ENCODE assay signal across 8 cellular contexts in genomic region chr9:77177894-77178794, GRCh38. TPM values are rescaled to one million over a fixed set of nuclear protein-coding genes. Genes with fewer than 3 reads are reported as not detected.
A peak's percentile ranks its signal among the peaks of the same experiment; 100 is the strongest.
DNase-seq lines count a peak whose midpoint lies in the region; ATAC-seq, FAIRE-seq and TF ChIP-seq lines count a peak whose summit lies in the region.

No MANE protein-coding gene starts in this region.

- peak overlapping the region; percentile 60 for H3K27ac ChIP-seq in epithelial cell of prostate
- H3K27ac ChIP-seq in mucosa of rectum (ENCODE audit: low read depth in 2 of 2, low read length in 2 of 2): peak overlapping the region; percentile 83 to 84

- no peak for TF ChIP-seq POLR2A in GM12892 (IDR thresholded peaks at IDR 0.05; ENCODE audit: low read depth, low read length)

- H3K36me3 ChIP-seq in mucosa of rectum (ENCODE audit: control insufficient read depth in 2 of 2, insufficient read depth in 2 of 2, low read length in 2 of 2): no peaks in the 10 kb centered on the region

- H3K4me1 ChIP-seq in mucosa of rectum (ENCODE audit: control insufficient read depth in 2 of 2, insufficient read depth in 2 of 2, low read length in 2 of 2): peaks cover 5 to 8% of the 10 kb centered on the region in 2 donors

- DNase-seq in GM12892 (ENCODE audit: insufficient read length) (peak; percentile 33), NCI-H526 treated with DMSO at 0.1 percent for 48 hours (lab: John Stamatoyannopoulos, UW) (peak; percentile 39), epithelial cell of prostate (ENCODE audit: low read depth, low spot score) (no peak), NOMO-1 treated with DMSO at 0.1 percent for 48 hours (lab: John Stamatoyannopoulos, UW; ENCODE audit: unreplicated experiment) (no peak)
- peak; percentile 61 for DNase-seq in activated CD8-positive, alpha-beta memory T cell treated with anti-CD3 and anti-CD28 coated beads, Interleukin-2, amount 50 U/mL, for 4 hours
- DNase-seq in stimulated activated CD8-positive, alpha-beta memory T cell treated with anti-CD3 and anti-CD28 coated beads, Interleukin-7, amount 100 ng/mL, for 24 hours (ENCODE audit: low read depth): peak; percentile 20

- no peak for FAIRE-seq in GM12892 (lab: Jason Lieb, UNC)

- peak overlapping the region; percentile 81 to 92 for H3K4me3 ChIP-seq in mucosa of rectum (ENCODE audit: low read length in 2 of 2)

- H3K9me3 ChIP-seq in mucosa of rectum (ENCODE audit: control insufficient read depth in 2 of 2, low read length in 2 of 2): no peaks in the 10 kb centered on the region

- peak; percentile 20 for ATAC-seq in HG02852 (IDR thresholded peaks at IDR 0.05; ENCODE audit: unreplicated experiment)

- peak overlapping the region; percentile 77 to 90 for H3K9ac ChIP-seq in mucosa of rectum (ENCODE audit: low read depth in 1 of 2, low read length in 2 of 2)

- H3K27me3 ChIP-seq in mucosa of rectum (ENCODE audit: control insufficient read depth in 2 of 2, insufficient read depth in 2 of 2, low read length in 2 of 2): no peaks in the 10 kb centered on the region

RNA-seq across cellular contexts. Expression of gene VPS13A, which starts 0.8 kb away (rescaled TPM):
- polyA plus RNA-seq in GM12892 (2012; ENCODE audit: missing spikeins): 23.8 TPM

Comparison
In these comparisons a context has a peak if more than half of its experiments do, and no peak if none do; other contexts are left out.
1. DNase-seq: peak in GM12892 (single experiment), NCI-H526 treated with DMSO at 0.1 percent for 48 hours (single experiment), activated CD8-positive, alpha-beta memory T cell treated with anti-CD3 and anti-CD28 coated beads, Interleukin-2, amount 50 U/mL, for 4 hours (single experiment) and stimulated activated CD8-positive, alpha-beta memory T cell treated with anti-CD3 and anti-CD28 coated beads, Interleukin-7, amount 100 ng/mL, for 24 hours (single experiment); none in epithelial cell of prostate (single experiment) and NOMO-1 treated with DMSO at 0.1 percent for 48 hours (single experiment).